Comparison of ENCODE assay signal across 23 cellular contexts in the genomic region with DNA sequence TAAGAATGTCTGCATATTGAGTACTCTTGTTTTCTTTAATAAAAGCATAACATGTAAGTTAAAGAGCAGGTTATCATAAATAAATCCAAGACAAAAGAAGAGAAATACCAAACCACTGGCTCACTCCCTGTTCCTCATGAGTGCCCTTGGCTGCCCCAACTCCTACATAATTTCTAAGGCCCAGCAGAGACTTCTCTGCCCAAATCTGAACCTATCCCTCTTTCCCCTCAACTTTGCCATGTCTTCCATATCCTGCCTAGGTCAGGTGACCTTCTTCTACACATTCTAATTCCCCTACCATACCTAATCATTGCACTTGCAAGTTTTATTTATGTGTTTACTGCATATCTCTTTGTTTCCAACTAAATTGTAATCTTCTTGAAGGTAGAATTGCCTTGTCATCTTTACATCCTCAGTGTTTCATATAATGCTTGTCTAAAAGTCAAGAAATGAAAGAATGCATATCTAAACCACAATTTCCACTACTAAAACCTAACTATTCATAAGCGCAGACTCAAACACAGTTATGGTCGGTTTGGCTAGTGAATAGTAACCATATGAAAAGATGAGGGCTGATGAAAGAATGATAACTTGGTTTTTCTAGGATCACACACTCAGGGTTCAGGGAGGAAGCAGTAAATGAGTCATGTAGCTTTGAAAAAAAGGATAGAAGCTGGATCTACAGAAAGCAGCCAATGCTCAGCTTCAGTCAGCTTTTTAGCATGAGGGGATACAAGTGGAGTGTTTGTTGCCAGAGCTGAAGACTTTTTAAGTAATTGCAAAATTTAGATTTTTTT. TPM values are rescaled to one million over a fixed set of nuclear protein-coding genes. Genes with fewer than 3 reads are reported as not detected.
DNase-seq lines count a peak whose midpoint lies in the region; ATAC-seq and TF ChIP-seq lines count a peak whose summit lies in the region.
"Had no signal": no experiment of that assay in that cellular context is flagged by ENCODE, and none has a peak within 500 bp of the region (broad histone marks: within the 10 kb centered on the region; RNA-seq: fewer than 3 reads in every experiment).

No MANE protein-coding gene starts in this region.

- intact Hi-C loops in esophagus muscularis mucosa (cut with DNase I) = loop anchor here (10.0 kb wide), 1 partner anchor 327 kb away; no protein-coding TSS in a partner anchor

- no peak overlapping the region for H3K4ac ChIP-seq in mesenchymal stem cell (ENCODE audit: low read depth in 1 of 2, low read length in 2 of 2)

- H3K23ac ChIP-seq in mesenchymal stem cell (ENCODE audit: low read length in 2 of 2) = no peak overlapping the region

- no peak overlapping the region for H2BK15ac ChIP-seq in mesenchymal stem cell (ENCODE audit: low read depth, poor library complexity, severe bottlenecking)

- H2AFZ ChIP-seq in mesenchymal stem cell (ENCODE audit: low read depth, low read length) = no peak overlapping the region

- TF ChIP-seq CTCF in esophagus muscularis mucosa (IDR thresholded peaks at IDR 0.05) = no peak

- H2BK12ac ChIP-seq in mesenchymal stem cell (ENCODE audit: low read length in 2 of 2) = no peak overlapping the region

- no peak overlapping the region for H3K18ac ChIP-seq in mesenchymal stem cell (ENCODE audit: low read depth in 1 of 2, low read length in 2 of 2)

- no peak for ATAC-seq in HG03280 (IDR thresholded peaks at IDR 0.05; ENCODE audit: unreplicated experiment)
- no peak for ATAC-seq in HG03565 (IDR thresholded peaks at IDR 0.05; ENCODE audit: unreplicated experiment)
- no peak for ATAC-seq in GM18868 (IDR thresholded peaks at IDR 0.05; ENCODE audit: unreplicated experiment)
- ATAC-seq: HepG2, lower lobe of right lung had no signal

- 90% methylated on average over 2 of the region's 2 CpGs for WGBS in mesenchymal stem cell
- 93% methylated on average over 2 of the region's 2 CpGs for WGBS in esophagus muscularis mucosa

- peak; percentile 70 for DNase-seq in Daoy (ENCODE audit: low read depth)
- peak; percentile 57 for DNase-seq in NCI-H226
- DNase-seq in astrocyte of the hippocampus (ENCODE audit: low read depth, low spot score) = peak; percentile 42
- DNase-seq in mesenchymal stem cell = peak; percentile 10
- no peak for DNase-seq in esophagus muscularis mucosa (ENCODE audit: extremely low spot score)
- DNase-seq: activated CD4-positive, alpha-beta T cell treated with anti-CD3 and anti-CD28 coated beads for 1 hour; activated CD8-positive, alpha-beta memory T cell treated with anti-CD3 and anti-CD28 coated beads for 24 hours; activated T-cell treated with anti-CD3 and anti-CD28 coated beads, Interleukin-2, amount 50 U/mL, for 24 hours; amniotic stem cell; DMS153; GDM1; lower lobe of right lung; NCI-H524; SW 1271; testis; uterus had no signal

- H3K27ac ChIP-seq in mesenchymal stem cell (ENCODE audit: low read length, poor library complexity, severe bottlenecking) (peak overlapping the region; percentile 87), esophagus muscularis mucosa (replicated peaks in 1 of 4) (no peak overlapping the region)
- H3K27ac ChIP-seq: C4-2B, lower lobe of right lung, prostate gland, RWPE1, testis, uterus had no signal

- no peak for TF ChIP-seq POLR2A in esophagus muscularis mucosa (IDR thresholded peaks at IDR 0.05; ENCODE audit: low read depth)

- no peak overlapping the region for H4K91ac ChIP-seq in mesenchymal stem cell (ENCODE audit: low read length)

- no peak for TF ChIP-seq EP300 in esophagus muscularis mucosa (IDR thresholded peaks at IDR 0.05)

- no peak overlapping the region for H2BK120ac ChIP-seq in mesenchymal stem cell (ENCODE audit: low read depth, low read length)

- no peak overlapping the region for H4K8ac ChIP-seq in mesenchymal stem cell (ENCODE audit: low read length)

- no peak overlapping the region for H3K14ac ChIP-seq in mesenchymal stem cell (ENCODE audit: low read length in 2 of 2)

- H2AK5ac ChIP-seq in mesenchymal stem cell (ENCODE audit: low read length, severe bottlenecking) = no peak overlapping the region

- no peaks in the 10 kb centered on the region for H3K36me3 ChIP-seq in mesenchymal stem cell (ENCODE audit: control insufficient read depth in 1 of 2, insufficient read depth in 2 of 2, low read depth in 1 of 2, low read length in 2 of 2)
- H3K36me3 ChIP-seq in esophagus muscularis mucosa = no peaks in the 10 kb centered on the region
- H3K36me3 ChIP-seq: lower lobe of right lung, prostate gland had no signal

- no peaks in the 10 kb centered on the region for H3K79me1 ChIP-seq in mesenchymal stem cell (replicated peaks; ENCODE audit: low read length, poor library complexity, severe bottlenecking)

- H3K9ac ChIP-seq in mesenchymal stem cell (ENCODE audit: low read length) = no peak overlapping the region

- H3K27me3 ChIP-seq in mesenchymal stem cell (ENCODE audit: control insufficient read depth in 1 of 2, insufficient read depth in 1 of 2, low read length in 2 of 2) (peaks cover 0 to 13% of the 10 kb centered on the region in 2 experiments), esophagus muscularis mucosa (no peaks in the 10 kb centered on the region)
- H3K27me3 ChIP-seq: testis, uterus had no signal

- H3K4me3 ChIP-seq in mesenchymal stem cell (ENCODE audit: insufficient read depth in 1 of 2, low read depth in 1 of 2, low read length in 2 of 2) (no peak overlapping the region), esophagus muscularis mucosa (no peak overlapping the region)
- H3K4me3 ChIP-seq: lower lobe of right lung, prostate gland, testis, uterus had no signal

- no peaks in the 10 kb centered on the region for H3K9me3 ChIP-seq in mesenchymal stem cell (ENCODE audit: control insufficient read depth, low read length)
- no peaks in the 10 kb centered on the region for H3K9me3 ChIP-seq in esophagus muscularis mucosa
- H3K9me3 ChIP-seq: lower lobe of right lung, prostate gland, testis, uterus had no signal

- no peak overlapping the region for H3K4me2 ChIP-seq in mesenchymal stem cell (ENCODE audit: low read length, poor library complexity, severe bottlenecking)

- no peak overlapping the region for H2BK5ac ChIP-seq in mesenchymal stem cell (ENCODE audit: low read depth, low read length, poor library complexity, severe bottlenecking)

- no peaks in the 10 kb centered on the region for H3K4me1 ChIP-seq in mesenchymal stem cell (ENCODE audit: control insufficient read depth, insufficient read depth, low read depth, low read length)
- H3K4me1 ChIP-seq in esophagus muscularis mucosa = no peaks in the 10 kb centered on the region
- H3K4me1 ChIP-seq: lower lobe of right lung, prostate gland, testis, uterus had no signal

RNA-seq across cellular contexts. Expression of a gene that starts 53.3 kb away (rescaled TPM):
- total RNA-seq in Daoy (2014; rRNA removed; shearing (Covaris generic)) = 14.7 and 16.3 TPM in 2 replicates
- polyA plus RNA-seq in mesenchymal stem cell (2013, experiment 1 of 2) = 1.7 TPM
- 1.8 TPM for polyA plus RNA-seq in mesenchymal stem cell (2013, experiment 2 of 2)
- total RNA-seq in esophagus muscularis mucosa = 1 to 10 TPM; 1.5 to 3.3 (median 2.5) TPM
- total RNA-seq: HepG2 had no signal
- polyA plus RNA-seq: HepG2 had no signal
